ENCODE assay signal across 19 cellular contexts in genomic region chr5:149144637-149145036, GRCh38. TPM values are rescaled to one million over a fixed set of nuclear protein-coding genes. Genes with fewer than 3 reads are reported as not detected.
DNase-seq lines count a peak whose midpoint lies in the region; ATAC-seq, FAIRE-seq and TF ChIP-seq lines count a peak whose summit lies in the region.
"Had no signal": no experiment of that assay in that cellular context is flagged by ENCODE, and none has a peak within 500 bp of the region (broad histone marks: within the 10 kb centered on the region; RNA-seq: fewer than 3 reads in every experiment).

No MANE protein-coding gene starts in this region.

- TF ChIP-seq POLR2A in gastrocnemius medialis (IDR thresholded peaks at IDR 0.05): no peak
- TF ChIP-seq POLR2A in GM12891 (IDR thresholded peaks at IDR 0.05; ENCODE audit: low read depth, low read length): no peak

- H3K27me3 ChIP-seq in RWPE2 (ENCODE audit: insufficient read depth, poor library complexity, severe bottlenecking) (no peaks in the 10 kb centered on the region), gastrocnemius medialis (no peaks in the 10 kb centered on the region)
- H3K27me3 ChIP-seq: BE2C had no signal

- DNase-seq in HFFc6 (no peak), RWPE2 (ENCODE audit: low spot score) (no peak), fibroblast of pulmonary artery (ENCODE audit: low read depth) (no peak), gastrocnemius medialis (no peak), epidermal melanocyte (ENCODE audit: insufficient read length, low spot score) (no peak), DMS79 (lab: John Stamatoyannopoulos, UW) (no peak), GM12891 (ENCODE audit: insufficient read length, low spot score) (no peak)
- DNase-seq: activated CD4-positive, alpha-beta T cell treated with anti-CD3 and anti-CD28 coated beads, Interleukin-2, amount 10 ng/mL, durations not matched to agents 7 days and 5 days; activated naive CD4-positive, alpha-beta T cell treated with anti-CD3 and anti-CD28 coated beads, Interleukin-2, amount 10 ng/mL, durations not matched to agents 7 days and 5 days; activated T-cell treated with anti-CD3 and anti-CD28 coated beads for 4 hours; BE2C; cortex of kidney; hippocampal formation; NCI-H187 treated with DMSO at 0.1 percent for 48 hours; NCI-H446 treated with DMSO at 0.1 percent for 48 hours had no signal

- no peak for TF ChIP-seq CTCF in HFFc6 (IDR thresholded peaks at IDR 0.05)
- TF ChIP-seq CTCF in RWPE2 (IDR thresholded peaks at IDR 0.05; ENCODE audit: poor library complexity, severe bottlenecking): no peak
- no peak for TF ChIP-seq CTCF in fibroblast of pulmonary artery (IDR thresholded peaks at IDR 0.05; ENCODE audit: low read length, missing control alignments)
- no peak for TF ChIP-seq CTCF in gastrocnemius medialis (IDR thresholded peaks at IDR 0.05 in 4 of 5, conservative IDR thresholded peaks at IDR 0.05 in 1 of 5)

- ATAC-seq in RWPE2 (ENCODE audit: low read depth) (no peak), gastrocnemius medialis (no peak)
- ATAC-seq: sciatic nerve had no signal

- no peaks in the 10 kb centered on the region for H3K27me3 Mint-ChIP-seq in HFFc6 (ENCODE audit: insufficient read depth)

- H3K4me1 ChIP-seq in RWPE2 (ENCODE audit: insufficient read depth, poor library complexity, severe bottlenecking): peaks cover 23% of the 10 kb centered on the region
- peaks cover 26 to 31% of the 10 kb centered on the region in 2 donors for H3K4me1 ChIP-seq in gastrocnemius medialis
- H3K4me1 ChIP-seq: BE2C had no signal

- no peaks in the 10 kb centered on the region for H3K36me3 Mint-ChIP-seq in HFFc6 (ENCODE audit: low read depth)
- H3K36me3 Mint-ChIP-seq: activated naive CD4-positive, alpha-beta T cell treated with anti-CD3 and anti-CD28 coated beads, Interleukin-2, amount 10 ng/mL, durations not matched to agents 7 days and 5 days; mesothelial cell of epicardium had no signal

- H3K9me3 ChIP-seq in RWPE2 (ENCODE audit: severe bottlenecking) (no peaks in the 10 kb centered on the region), gastrocnemius medialis (no peaks in the 10 kb centered on the region)
- H3K9me3 ChIP-seq: BE2C had no signal

- peaks cover 21% of the 10 kb centered on the region for H3K4me1 Mint-ChIP-seq in HFFc6 (ENCODE audit: low read depth)
- H3K4me1 Mint-ChIP-seq: activated CD4-positive, alpha-beta T cell treated with anti-CD3 and anti-CD28 coated beads, Interleukin-2, amount 10 ng/mL, durations not matched to agents 7 days and 5 days; activated naive CD4-positive, alpha-beta T cell treated with anti-CD3 and anti-CD28 coated beads, Interleukin-2, amount 10 ng/mL, durations not matched to agents 7 days and 5 days had no signal

- H3K4me3 Mint-ChIP-seq in HFFc6: peak overlapping the region; percentile 99
- H3K4me3 Mint-ChIP-seq: activated CD4-positive, alpha-beta T cell treated with anti-CD3 and anti-CD28 coated beads, Interleukin-2, amount 10 ng/mL, durations not matched to agents 7 days and 5 days; activated naive CD4-positive, alpha-beta T cell treated with anti-CD3 and anti-CD28 coated beads, Interleukin-2, amount 10 ng/mL, durations not matched to agents 7 days and 5 days; mesothelial cell of epicardium had no signal

- in situ Hi-C loops in gastrocnemius medialis (cut with MboI; ENCODE audit: low sequenced_read_pairs in 4 of 4): loop anchor here (5.0 to 25.0 kb wide), 4 partner anchors 78 to 418 kb away; partner anchors contain the start of gene CSNK1A1 (in 1 of the 4)

- H3K9me3 Mint-ChIP-seq in HFFc6: no peaks in the 10 kb centered on the region
- H3K9me3 Mint-ChIP-seq: activated CD4-positive, alpha-beta T cell treated with anti-CD3 and anti-CD28 coated beads, Interleukin-2, amount 10 ng/mL, durations not matched to agents 7 days and 5 days; activated naive CD4-positive, alpha-beta T cell treated with anti-CD3 and anti-CD28 coated beads, Interleukin-2, amount 10 ng/mL, durations not matched to agents 7 days and 5 days; mesothelial cell of epicardium had no signal

- H3K27ac ChIP-seq in RWPE2 (ENCODE audit: poor library complexity, severe bottlenecking): peak overlapping the region; percentile 57
- H3K27ac ChIP-seq in gastrocnemius medialis: peak overlapping the region; percentile 86 to 91 (median 88)
- H3K27ac ChIP-seq: epithelial cell of prostate had no signal

- H3K27ac Mint-ChIP-seq in HFFc6: peak overlapping the region; percentile 86
- H3K27ac Mint-ChIP-seq: activated CD4-positive, alpha-beta T cell treated with anti-CD3 and anti-CD28 coated beads, Interleukin-2, amount 10 ng/mL, durations not matched to agents 7 days and 5 days; activated naive CD4-positive, alpha-beta T cell treated with anti-CD3 and anti-CD28 coated beads, Interleukin-2, amount 10 ng/mL, durations not matched to agents 7 days and 5 days had no signal

- no peaks in the 10 kb centered on the region for H3K36me3 ChIP-seq in RWPE2 (ENCODE audit: low read depth)
- H3K36me3 ChIP-seq in gastrocnemius medialis: peaks cover 0 to 8% of the 10 kb centered on the region in 2 donors
- H3K36me3 ChIP-seq: BE2C had no signal

- H3K4me3 ChIP-seq in RWPE2 (ENCODE audit: severe bottlenecking): no peak overlapping the region
- H3K4me3 ChIP-seq in fibroblast of pulmonary artery (replicated peaks; ENCODE audit: low read depth, low read length): peak overlapping the region; percentile 44
- H3K4me3 ChIP-seq in gastrocnemius medialis: peak overlapping the region; percentile 87 to 93 (median 91)

- no peak for FAIRE-seq in GM12891 (lab: Jason Lieb, UNC)
- FAIRE-seq: keratinocyte had no signal

- intact Hi-C loops in gastrocnemius medialis (cut with DNase I; ENCODE audit: low total_unique reads): loop anchor here (5.0 kb wide), 1 partner anchor 128 kb away; the partner anchor contains the start of gene AFAP1L1

TF ChIP-seq in GM12891, 5 proteins besides CTCF, POLR2A, EP300 and RAD21:
- TF ChIP-seq TAF1 (IDR thresholded peaks at IDR 0.05; ENCODE audit: low read depth, low read length): no peak
- no peak for TF ChIP-seq SPI1 (IDR thresholded peaks at IDR 0.05; ENCODE audit: low read depth, low read length)
- no peak for TF ChIP-seq POU2F2 (IDR thresholded peaks at IDR 0.05; ENCODE audit: low read depth, low read length)
- TF ChIP-seq PAX5 (IDR thresholded peaks at IDR 0.05; ENCODE audit: insufficient read depth, low read length, severe bottlenecking): no peak
- TF ChIP-seq POLR2AphosphoS5 (IDR thresholded peaks at IDR 0.05; ENCODE audit: low read depth, low read length): no peak

RNA-seq across cellular contexts. Expression of gene ABLIM3, which starts 3.3 kb away (rescaled TPM):
- 10 to 100 TPM; 29.3 to 54.1 (median 48.3) TPM for total RNA-seq in HFFc6 (2021; fragmentation: NEBNext Ultra II Directional; extraction: Animal tissue kit (Norgen Biotek cat#: 25700))
- 100 to 1,000 TPM in 1 of 4 donors, 10 to 100 TPM in 3; 37.5 to 155 (median 67.7) TPM for total RNA-seq in gastrocnemius medialis
- polyA plus RNA-seq in GM12891 (2012; ENCODE audit: low read depth, missing spikeins): not detected
- total RNA-seq: activated CD4-positive, alpha-beta T cell treated with anti-CD3 and anti-CD28 coated beads, Interleukin-2, amount 10 ng/mL, durations not matched to agents 7 days and 5 days had no signal
